ENCODE assay signal across 8 cellular contexts in genomic region chr2:231961349-231962166, GRCh38. TPM values are rescaled to one million over a fixed set of nuclear protein-coding genes. Genes with fewer than 3 reads are reported as not detected.
A peak's percentile ranks its signal among the peaks of the same experiment; 100 is the strongest.
DNase-seq lines count a peak whose midpoint lies in the region; TF ChIP-seq lines count a peak whose summit lies in the region.

DIS3L2 (plus strand) TSS chr2:231961713; CDS start chr2:232014928, 53,215 bp downstream.

- no peak within 1 kb of the TSS for H2BK12ac ChIP-seq in H9 (ENCODE audit: insufficient read length, low read depth, low read length)

- H3K27me3 ChIP-seq in H9 (ENCODE audit: insufficient read depth, low read length) (no peaks in the 10 kb centered on the region), MG63 (no peaks in the 10 kb centered on the region), SJCRH30 (no peaks in the 10 kb centered on the region), neuron (ENCODE audit: insufficient read depth, low read length) (no peaks in the 10 kb centered on the region), subcutaneous abdominal adipose tissue (ENCODE audit: control insufficient read depth in 5 of 5, insufficient read depth in 4 of 5, low read length in 5 of 5) (no peaks in the 10 kb centered on the region)

- H3K36me3 ChIP-seq in ES-I3 (ENCODE audit: insufficient read depth, low read length), result no peaks in the 10 kb centered on the region
- no peaks in the 10 kb centered on the region; the same call in 1 of the 2 replicates for H3K36me3 ChIP-seq in MG63
- no peaks in the 10 kb centered on the region for H3K36me3 ChIP-seq in SJCRH30
- no peaks in the 10 kb centered on the region for H3K36me3 ChIP-seq in neuron (ENCODE audit: insufficient read depth, low read length)
- peaks cover 0 to 2% (median 0%) of the 10 kb centered on the region in 5 donors for H3K36me3 ChIP-seq in subcutaneous abdominal adipose tissue (ENCODE audit: control insufficient read depth in 5 of 5, insufficient read depth in 5 of 5, low read length in 5 of 5)

- H3K4me1 ChIP-seq in ES-I3 (ENCODE audit: insufficient read depth, low read length), result no peaks in the 10 kb centered on the region
- peaks cover 5% of the 10 kb centered on the region; the same call in 1 of the 2 replicates for H3K4me1 ChIP-seq in H9 (ENCODE audit: insufficient read depth, low read length)
- H3K4me1 ChIP-seq in SJCRH30, result no peaks in the 10 kb centered on the region
- H3K4me1 ChIP-seq in neuron (ENCODE audit: insufficient read depth, low read length), result peaks cover 21% of the 10 kb centered on the region
- peaks cover 0 to 18% (median 12%) of the 10 kb centered on the region in 5 donors for H3K4me1 ChIP-seq in subcutaneous abdominal adipose tissue (ENCODE audit: control insufficient read depth in 5 of 5, insufficient read depth in 5 of 5, low read length in 5 of 5)

- H3K18ac ChIP-seq in H9 (ENCODE audit: insufficient read length, low read depth, low read length), result peak within 1 kb of the TSS; percentile 90

- 0 out of 2 replicates have a peak within 1 kb of the TSS, but pooled peaks have one; percentile 13 for H2BK15ac ChIP-seq in H9 (ENCODE audit: low read depth, low read length)

- H3K27ac ChIP-seq in H9 (ENCODE audit: insufficient read length, low read depth, low read length), result no peak within 1 kb of the TSS
- peak within 1 kb of the TSS; percentile 80 for H3K27ac ChIP-seq in SJCRH30
- H3K27ac ChIP-seq in subcutaneous abdominal adipose tissue (ENCODE audit: low read depth, low read length), result peak within 1 kb of the TSS; percentile 57

- peaks cover 5% of the 10 kb centered on the region for H3K23me2 ChIP-seq in H9 (ENCODE audit: insufficient read length, low read depth, low read length, poor library complexity, severe bottlenecking)

- H2AK5ac ChIP-seq in H9 (ENCODE audit: insufficient read length, low read length), result no peak within 1 kb of the TSS

- peaks cover 8% of the 10 kb centered on the region for H3K27me3 Mint-ChIP-seq in H9 (ENCODE audit: low read depth)

- peak within 1 kb of the TSS; percentile 70 to 94 (median 82); a peak in 6 of 7 replicates for H3K27ac Mint-ChIP-seq in H9

- H2AFZ ChIP-seq in H9 (ENCODE audit: low read length) (no peak within 1 kb of the TSS), neuron (ENCODE audit: low read depth, low read length) (peak within 1 kb of the TSS; percentile 83)

- no peaks in the 10 kb centered on the region for H4K20me1 ChIP-seq in H9 (ENCODE audit: control insufficient read depth, insufficient read depth, insufficient read length)

- 0 out of 5 replicates have a peak, but pooled peaks cover 0 to 3% of the 10 kb centered on the region in 2 experiments for H3K9me3 Mint-ChIP-seq in H9

- H3K4me1 Mint-ChIP-seq in H9, result peaks cover 5 to 8% of the 10 kb centered on the region in 2 experiments

- H3K79me1 ChIP-seq in H9 (ENCODE audit: insufficient read depth, low read depth, low read length, poor library complexity, severe bottlenecking), result peaks cover 3% of the 10 kb centered on the region

- no CpG with 5 or more reads among the region's 83 CpGs for WGBS in H9 (ENCODE audit: extremely low coverage, insufficient read length, low lambda C conversion rate)

- H4K8ac ChIP-seq in H9 (replicated peaks; ENCODE audit: insufficient read length, low read depth, low read length), result no peak within 1 kb of the TSS

- H3K23ac ChIP-seq in H9 (ENCODE audit: insufficient read length, low read depth, low read length), result no peak within 1 kb of the TSS

- peak within 1 kb of the TSS; percentile 97 for H3K14ac ChIP-seq in H9 (ENCODE audit: insufficient read depth, low read length)

- H3K4me3 Mint-ChIP-seq in H9, result peak within 1 kb of the TSS; percentile 80 to 89

- DNase-seq in H9, result peak; percentile 81
- DNase-seq in MG63, result peak; percentile 82
- DNase-seq in SJCRH30, result peak; percentile 87 to 89
- peak; percentile 60 for DNase-seq in activated gamma-delta T cell treated with anti-CD3 and anti-CD28 coated beads, Interleukin-2, amount 50 U/mL, for 16 hours (ENCODE audit: low read depth)
- peak; percentile 75 for DNase-seq in foreskin melanocyte

- no peak within 1 kb of the TSS for H2BK5ac ChIP-seq in H9 (ENCODE audit: insufficient read length, low read length)

- no peak within 1 kb of the TSS for H3K4ac ChIP-seq in H9 (ENCODE audit: low read depth, low read length)

- H3K4me3 ChIP-seq in MG63 (peak within 1 kb of the TSS; percentile 97), SJCRH30 (peak within 1 kb of the TSS; percentile 79), neuron (ENCODE audit: low read length) (peak within 1 kb of the TSS; percentile 85), subcutaneous abdominal adipose tissue (ENCODE audit: low read depth in 1 of 5, low read length in 5 of 5) (peak within 1 kb of the TSS; percentile 92 to 99 (median 97))

- 0 out of 2 replicates have a peak, but pooled peaks cover 4% of the 10 kb centered on the region for H3K79me2 ChIP-seq in H9 (ENCODE audit: insufficient read depth, low read length)

- no peak within 1 kb of the TSS for H2BK20ac ChIP-seq in H9 (ENCODE audit: low read depth, low read length, poor library complexity, severe bottlenecking)

- H3K36me3 Mint-ChIP-seq in H9 (ENCODE audit: insufficient read depth in 1 of 3, low read depth in 3 of 3), result peaks cover 0 to 4% (median 4%) of the 10 kb centered on the region in 3 experiments; a peak in 3 of 7 replicates

- no peaks in the 10 kb centered on the region for H3K9me3 ChIP-seq in ES-I3 (ENCODE audit: control insufficient read depth, insufficient read depth, low read length)
- H3K9me3 ChIP-seq in H9 (ENCODE audit: control insufficient read depth, low read depth, low read length), result no peaks in the 10 kb centered on the region
- H3K9me3 ChIP-seq in MG63, result no peaks in the 10 kb centered on the region
- no peaks in the 10 kb centered on the region for H3K9me3 ChIP-seq in SJCRH30 (replicated peaks)
- no peaks in the 10 kb centered on the region for H3K9me3 ChIP-seq in neuron (ENCODE audit: low read length)
- no peaks in the 10 kb centered on the region for H3K9me3 ChIP-seq in subcutaneous abdominal adipose tissue (ENCODE audit: control insufficient read depth in 5 of 5, low read length in 5 of 5)

- TF ChIP-seq CTCF in H9 (conservative IDR thresholded peaks at IDR 0.05), result no peak

- H2BK120ac ChIP-seq in H9 (ENCODE audit: low read depth, low read length, poor library complexity, severe bottlenecking), result no peak within 1 kb of the TSS

- H3K9ac ChIP-seq in ES-I3 (ENCODE audit: low read depth, low read length) (peak within 1 kb of the TSS; percentile 88), H9 (ENCODE audit: extremely low read depth, insufficient read length, low read length) (peak within 1 kb of the TSS; percentile 54), subcutaneous abdominal adipose tissue (ENCODE audit: low read length in 5 of 5) (peak within 1 kb of the TSS; percentile 56 to 99 (median 94))

- no peak within 1 kb of the TSS for H4K91ac ChIP-seq in H9 (ENCODE audit: insufficient read length, low read depth, low read length)

- H3T11ph ChIP-seq in H9 (ENCODE audit: low read length), result no peak within 1 kb of the TSS

- peak within 1 kb of the TSS; percentile 76 for H3K4me2 ChIP-seq in H9 (ENCODE audit: insufficient read depth, insufficient read length, low read length)

- no peak within 1 kb of the TSS for H4K5ac ChIP-seq in H9 (ENCODE audit: insufficient read length, low read depth, low read length)

- H3K56ac ChIP-seq in H9 (ENCODE audit: insufficient read length, low read depth, low read length), result no peak within 1 kb of the TSS

RNA-seq across cellular contexts. Expression of gene DIS3L2, which starts in this region (rescaled TPM):
- 28.1 and 28.2 TPM in 2 replicates for total RNA-seq in H9 (2021)
- 17.2 and 33.6 TPM in 2 replicates for total RNA-seq in MG63 (2014; rRNA removed; shearing (Covaris generic); ENCODE audit: low replicate concordance)
- 23.1 and 33.2 TPM in 2 replicates for total RNA-seq in SJCRH30 (2014; rRNA removed; shearing (Covaris generic))
